In genomic region chr6:30752164-30752927, GRCh38 we compare ENCODE assay signal across 1 cellular context.
A peak's percentile ranks its signal among the peaks of the same experiment; 100 is the strongest.
TF ChIP-seq lines count a peak whose summit lies in the region.

No MANE protein-coding gene starts in this region.

TF ChIP-seq in IMR-90, 13 proteins besides CTCF, POLR2A, EP300 and RAD21:
- peak; percentile 67; the same call in 1 of the 2 replicates for TF ChIP-seq NFE2L2 (IDR thresholded peaks at IDR 0.05; ENCODE audit: low read depth, low read length)
- TF ChIP-seq USF2 (IDR thresholded peaks at IDR 0.05; ENCODE audit: low read depth, low read length), result peak; percentile 41; the same call in 1 of the 2 replicates
- TF ChIP-seq ELK1 (IDR thresholded peaks at IDR 0.05; ENCODE audit: borderline replicate concordance, low read depth, low read length), result no peak
- TF ChIP-seq MAZ (IDR thresholded peaks at IDR 0.05; ENCODE audit: borderline replicate concordance, low read depth, low read length), result peak; percentile 91
- TF ChIP-seq CEBPB (IDR thresholded peaks at IDR 0.05; ENCODE audit: low read depth, low read length), result peak; percentile 77
- peak; percentile 60 for TF ChIP-seq MAFK (IDR thresholded peaks at IDR 0.05; ENCODE audit: low read depth, low read length)
- TF ChIP-seq FOS (IDR thresholded peaks at IDR 0.05; ENCODE audit: low read depth, low read length), result peak; percentile 90
- TF ChIP-seq SMC3 (IDR thresholded peaks at IDR 0.05; ENCODE audit: low read depth, low read length), result no peak; the same call in 1 of the 2 replicates
- TF ChIP-seq BHLHE40 (IDR thresholded peaks at IDR 0.05; ENCODE audit: low read depth, low read length), result peak; percentile 63
